In the genomic region with DNA sequence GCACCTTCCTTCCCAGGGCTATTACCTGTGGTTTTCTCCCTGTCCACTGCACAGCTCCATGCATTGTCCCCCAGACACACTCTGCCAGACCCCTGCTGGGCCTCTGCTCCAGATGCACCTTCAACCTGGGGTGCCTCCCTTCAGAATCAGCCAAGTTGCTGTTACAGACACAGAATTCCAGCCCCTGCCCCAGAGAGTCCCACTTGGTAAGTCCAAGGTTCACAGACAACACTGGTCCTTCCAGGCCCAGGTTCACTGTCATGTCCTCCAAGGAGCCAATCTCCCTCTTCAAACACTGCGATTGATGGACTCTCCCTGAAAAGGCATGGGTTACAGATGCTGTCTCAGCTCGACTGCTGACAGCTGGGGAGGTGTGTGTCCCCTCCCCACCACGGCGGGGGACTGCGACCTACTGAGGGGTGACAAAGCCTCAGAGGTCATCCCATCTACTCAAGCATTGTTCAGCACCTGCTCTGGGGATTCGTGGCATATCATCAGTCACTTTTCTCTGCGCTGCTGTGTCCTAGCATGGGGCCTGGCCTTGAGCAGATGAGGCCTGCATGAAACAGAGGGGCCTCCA, we compare ENCODE assay signal across 1 cellular context.
TF ChIP-seq lines count a peak whose summit lies in the region.

No MANE protein-coding gene starts in this region.

TF ChIP-seq in HepG2, 621 proteins besides CTCF, POLR2A, EP300 and RAD21:
- no peak for TF ChIP-seq ZNF33A (CRISPR knock-in tag; IDR thresholded peaks at IDR 0.05; ENCODE audit: borderline replicate concordance)
